8 cellular contexts compared by ENCODE assay signal in the genomic region with DNA sequence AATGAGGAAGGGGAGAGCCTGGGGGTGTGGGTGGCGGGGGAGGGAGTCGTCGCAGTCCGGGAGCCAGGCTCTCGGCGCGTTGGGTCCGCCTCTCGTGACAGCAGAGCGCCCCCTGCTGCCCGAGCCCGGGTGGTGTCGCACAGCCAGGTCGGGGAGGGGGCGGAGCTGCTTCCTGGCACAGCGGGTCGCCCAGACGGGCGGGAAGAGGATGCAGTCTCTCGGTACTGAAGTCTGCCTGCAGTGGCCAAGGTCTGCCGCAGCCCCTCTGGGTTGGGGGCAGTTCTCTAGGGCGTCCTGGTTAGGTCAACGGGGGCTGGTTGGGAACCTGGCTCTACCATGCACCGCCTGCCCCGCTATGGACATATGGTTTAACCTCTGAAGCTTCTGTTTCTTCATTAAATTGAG. TPM values are rescaled to one million over a fixed set of nuclear protein-coding genes. Genes with fewer than 3 reads are reported as not detected.
A peak's percentile ranks its signal among the peaks of the same experiment; 100 is the strongest.
DNase-seq lines count a peak whose midpoint lies in the region; ATAC-seq and TF ChIP-seq lines count a peak whose summit lies in the region.

No MANE protein-coding gene starts in this region.

- H3K27ac ChIP-seq in Peyer's patch, result no peak overlapping the region
- H3K27ac ChIP-seq in thoracic aorta, result no peak overlapping the region

- ATAC-seq in thoracic aorta (ENCODE audit: insufficient number of reproducible peaks, low FRiP score, low read depth) (no peak), GM21529 (IDR thresholded peaks at IDR 0.05; ENCODE audit: unreplicated experiment) (no peak)

- H3K27me3 ChIP-seq in Peyer's patch (no peaks in the 10 kb centered on the region), thoracic aorta (replicated peaks; ENCODE audit: insufficient read depth) (no peaks in the 10 kb centered on the region)

- no peak for TF ChIP-seq POLR2A in Peyer's patch (IDR thresholded peaks at IDR 0.05)

- TF ChIP-seq CTCF in Peyer's patch (IDR thresholded peaks at IDR 0.05) (peak in 5 of 6 experiments; percentile 35 to 72 (median 62)), thoracic aorta (IDR thresholded peaks at IDR 0.05) (peak; percentile 74)

- H3K4me3 ChIP-seq in Peyer's patch, result peak overlapping the region in 1 of 4 donors; percentile 32
- peak overlapping the region; percentile 53 for H3K4me3 ChIP-seq in thoracic aorta

- no peaks in the 10 kb centered on the region for H3K36me3 ChIP-seq in Peyer's patch
- H3K36me3 ChIP-seq in thoracic aorta, result no peaks in the 10 kb centered on the region

- H3K4me1 ChIP-seq in Peyer's patch, result peaks cover 0 to 19% (median 7%) of the 10 kb centered on the region in 4 donors
- H3K4me1 ChIP-seq in thoracic aorta (ENCODE audit: control insufficient read depth in 1 of 2, low read depth in 2 of 2), result peaks cover 10% of the 10 kb centered on the region in 2 donors

- H3K9me3 ChIP-seq in Peyer's patch (no peaks in the 10 kb centered on the region), thoracic aorta (no peaks in the 10 kb centered on the region)

- peak; percentile 83 for DNase-seq in COR-L47 (lab: John Stamatoyannopoulos, UW)
- DNase-seq in KG1 (lab: John Stamatoyannopoulos, UW), result peak; percentile 10
- DNase-seq in Peyer's patch, result peak; percentile 52 to 76 (median 75)
- DNase-seq in activated T-cell treated with anti-CD3 and anti-CD28 coated beads, Interleukin-2, amount 50 U/mL, for 48 hours, result peak; percentile 89 to 90
- peak; percentile 3 for DNase-seq in fibroblast of the conjunctiva (ENCODE audit: low read depth)
- DNase-seq in nucleus accumbens (lab: John Stamatoyannopoulos, UW), result peak in 48 of 56 donors; percentile 2 to 80 (median 41)
- no peak for DNase-seq in thoracic aorta (ENCODE audit: low spot score)

RNA-seq across cellular contexts. Expression of a gene that starts 38.2 kb away (rescaled TPM):
- total RNA-seq in Peyer's patch, result not detected
- not detected for total RNA-seq in thoracic aorta
